In the genomic region with DNA sequence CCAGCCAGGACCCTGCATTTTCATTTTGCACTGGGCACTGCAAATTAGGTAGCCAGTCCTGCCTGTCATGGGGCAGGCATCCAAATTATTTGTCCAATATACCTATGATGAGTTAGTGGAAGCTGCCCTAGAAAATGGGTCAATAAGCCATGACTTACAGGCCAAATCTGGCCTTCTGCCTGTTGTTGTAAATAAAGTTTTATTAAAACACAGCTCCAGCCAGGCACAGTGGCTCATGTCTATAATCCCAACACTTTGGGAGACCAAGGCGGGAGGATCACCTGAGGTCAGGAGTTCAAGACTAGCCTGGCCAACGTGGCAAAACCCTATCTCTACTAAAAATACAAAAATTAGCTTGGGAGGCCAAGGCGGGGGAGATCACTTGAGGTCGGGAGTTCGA, we compare ENCODE assay signal across 27 cellular contexts.
"Had no signal": no experiment of that assay in that cellular context is flagged by ENCODE, and none has a peak within 500 bp of the region (broad histone marks: within the 10 kb centered on the region; RNA-seq: fewer than 3 reads in every experiment).

No MANE protein-coding gene starts in this region.

- H3K36me3 ChIP-seq: stomach, suprapubic skin, thoracic aorta, thyroid gland, tibial artery, tibial nerve, transverse colon, upper lobe of left lung, upper lobe of right lung, uterus, vagina had no signal

- H3K4me3 ChIP-seq: stomach, suprapubic skin, testis, thoracic aorta, thyroid gland, tibial artery, tibial nerve, transverse colon, upper lobe of left lung, upper lobe of right lung, uterus, vagina had no signal

- H3K9me3 ChIP-seq: stomach, suprapubic skin, testis, thoracic aorta, thyroid gland, tibial artery, tibial nerve, transverse colon, upper lobe of left lung, upper lobe of right lung, uterus, vagina had no signal

- H3K4me1 ChIP-seq: suprapubic skin, testis, tibial artery, tibial nerve, transverse colon, upper lobe of left lung, upper lobe of right lung, uterus, vagina had no signal

- H3K27me3 ChIP-seq: stomach, suprapubic skin, testis, thyroid gland, tibial artery, tibial nerve, transverse colon, upper lobe of left lung, upper lobe of right lung, uterus, vagina had no signal

- ATAC-seq: stimulated activated effector memory CD8-positive, alpha-beta T cell treated with anti-CD3 and anti-CD28 coated beads, Interleukin-12 subunit alpha, Interleukin-12 subunit beta, amount 100 ng/mL, for 72 hours; stimulated activated memory B cell treated with anti-CD40 and anti-IgM and Interleukin-4, amounts not matched to agents 10 μg/mL and 1 μg/mL and 100 μg/mL, for 72 hours; stimulated activated naive B cell treated with anti-CD40 and anti-IgM and Interleukin-4, amounts not matched to agents 10 μg/mL and 1 μg/mL and 100 μg/mL, for 72 hours; stimulated activated naive CD8-positive, alpha-beta T cell treated with anti-CD3 and anti-CD28 coated beads, Interleukin-15, amount 100 ng/mL, for 72 hours; stimulated activated naive CD8-positive, alpha-beta T cell treated with anti-CD3 and anti-CD28 coated beads, Interleukin-15, Interleukin-2, amounts not matched to agents 100 U/mL and 50 U/mL, for 24 hours; upper lobe of right lung had no signal

- FAIRE-seq: urothelium cell line had no signal

- DNase-seq: stimulated activated CD4-positive, alpha-beta T cell treated with anti-CD3 and anti-CD28 coated beads, Interleukin-2, amount 100 ng/mL, for 48 hours; stimulated activated CD4-positive, alpha-beta T cell treated with anti-CD3 and anti-CD28 coated beads, Interleukin-4, amount 100 ng/mL, for 1 hour; stimulated activated CD4-positive, alpha-beta T cell treated with anti-CD3 and anti-CD28 coated beads, Interleukin-4, amount 100 ng/mL, for 24 hours; stimulated activated CD4-positive, alpha-beta T cell treated with anti-CD3 and anti-CD28 coated beads, Interleukin-4, amount 100 ng/mL, for 4 hours; stimulated activated CD8-positive, alpha-beta memory T cell treated with anti-CD3 and anti-CD28 coated beads, Interleukin-4, amount 100 ng/mL, for 48 hours; stimulated activated naive B cell treated with anti-CD40 and anti-IgM and Interleukin-4, amounts not matched to agents 10 μg/mL and 1 μg/mL and 100 μg/mL, for 72 hours; stimulated activated naive CD4-positive, alpha-beta T cell; stimulated activated naive CD4-positive, alpha-beta T cell treated with Interleukin-2 at 50 U/mL for 16 hours; stimulated activated naive CD8-positive, alpha-beta T cell treated with anti-CD3 and anti-CD28 coated beads, Interleukin-15, amount 100 ng/mL, for 72 hours; stimulated activated naive CD8-positive, alpha-beta T cell treated with anti-CD3 and anti-CD28 coated beads, Interleukin-15, Interleukin-2, amounts not matched to agents 100 U/mL and 50 U/mL, for 24 hours; stomach; substantia nigra; testis; thyroid gland; tibial artery; transverse colon; trophoblast cell; upper lobe of left lung; upper lobe of right lung; uterus had no signal

- H3K27ac ChIP-seq: stomach, suprapubic skin, testis, thoracic aorta, tibial artery, tibial nerve, transverse colon, upper lobe of left lung, upper lobe of right lung, uterus, vagina had no signal
